In genomic region chr12:76274699-76275098, GRCh38 we compare ENCODE assay signal across 14 cellular contexts.
DNase-seq lines count a peak whose midpoint lies in the region; ATAC-seq and TF ChIP-seq lines count a peak whose summit lies in the region.
"Had no signal": no experiment of that assay in that cellular context is flagged by ENCODE, and none has a peak within 500 bp of the region (broad histone marks: within the 10 kb centered on the region; RNA-seq: fewer than 3 reads in every experiment).

No MANE protein-coding gene starts in this region.

- H3K4me3 Mint-ChIP-seq in activated T-cell treated with anti-CD3 and anti-CD28 coated beads, Interleukin-2, amount 50 U/mL, for 4 hours: no peak overlapping the region
- H3K4me3 Mint-ChIP-seq in stimulated activated naive CD8-positive, alpha-beta T cell treated with anti-CD3 and anti-CD28 coated beads, Interleukin-15, amount 100 ng/mL, for 72 hours: peak overlapping the region in 1 of 2 donors; percentile 10

- H3K9me3 Mint-ChIP-seq in activated T-cell treated with anti-CD3 and anti-CD28 coated beads, Interleukin-2, amount 50 U/mL, for 4 hours: no peaks in the 10 kb centered on the region
- H3K9me3 Mint-ChIP-seq in stimulated activated naive CD8-positive, alpha-beta T cell treated with anti-CD3 and anti-CD28 coated beads, Interleukin-15, amount 100 ng/mL, for 72 hours: no peaks in the 10 kb centered on the region

- peaks cover 5% of the 10 kb centered on the region for H3K27me3 Mint-ChIP-seq in activated T-cell treated with anti-CD3 and anti-CD28 coated beads, Interleukin-2, amount 50 U/mL, for 4 hours (ENCODE audit: low read depth)
- peaks cover 29% of the 10 kb centered on the region for H3K27me3 Mint-ChIP-seq in stimulated activated naive CD8-positive, alpha-beta T cell treated with anti-CD3 and anti-CD28 coated beads, Interleukin-15, amount 100 ng/mL, for 72 hours

- no peaks in the 10 kb centered on the region for H3K36me3 Mint-ChIP-seq in activated T-cell treated with anti-CD3 and anti-CD28 coated beads, Interleukin-2, amount 50 U/mL, for 4 hours (ENCODE audit: insufficient read depth)

- H3K36me3 ChIP-seq in transverse colon: no peaks in the 10 kb centered on the region
- H3K36me3 ChIP-seq: BLaER1 treated with 17β-estradiol and CSF1 and Interleukin-3, amounts not matched to agents 10 nM and 100 nM had no signal

- intact Hi-C loops in transverse colon (cut with DNase I; ENCODE audit: low total_unique reads): no loop called here

- in situ Hi-C loops in transverse colon (cut with MboI; ENCODE audit: low pct_ligation_motif_present in 1 of 4, low pct_unique_long_range_greater_than_20kb in 1 of 4, low sequenced_read_pairs in 3 of 4): no loop called here

- H3K27ac Mint-ChIP-seq in stimulated activated naive CD8-positive, alpha-beta T cell treated with anti-CD3 and anti-CD28 coated beads, Interleukin-15, amount 100 ng/mL, for 72 hours: peak overlapping the region; percentile 13 to 88

- H3K27me3 ChIP-seq in transverse colon: no peaks in the 10 kb centered on the region
- H3K27me3 ChIP-seq: BLaER1 treated with 17β-estradiol and CSF1 and Interleukin-3, amounts not matched to agents 10 nM and 100 nM; body of pancreas had no signal

- WGBS in transverse colon (ENCODE audit: low coverage in 1 of 2), 2 donors: 80 to 85% methylated on average over 3 of the region's 3 CpGs

- peaks cover 6% of the 10 kb centered on the region for H3K4me1 Mint-ChIP-seq in activated T-cell treated with anti-CD3 and anti-CD28 coated beads, Interleukin-2, amount 50 U/mL, for 4 hours (ENCODE audit: low read depth)
- peaks cover 22% of the 10 kb centered on the region for H3K4me1 Mint-ChIP-seq in stimulated activated naive CD8-positive, alpha-beta T cell treated with anti-CD3 and anti-CD28 coated beads, Interleukin-15, amount 100 ng/mL, for 72 hours

- TF ChIP-seq CTCF in transverse colon (IDR thresholded peaks at IDR 0.05): no peak

- H3K9me3 ChIP-seq in transverse colon: no peaks in the 10 kb centered on the region
- H3K9me3 ChIP-seq: BLaER1 treated with 17β-estradiol and CSF1 and Interleukin-3, amounts not matched to agents 10 nM and 100 nM; body of pancreas had no signal

- no peak for TF ChIP-seq POLR2A in transverse colon (IDR thresholded peaks at IDR 0.05)

- no peaks in the 10 kb centered on the region for H3K4me1 ChIP-seq in transverse colon
- H3K4me1 ChIP-seq: body of pancreas, parathyroid adenoma had no signal

- peak; percentile 58 for DNase-seq in stimulated activated CD4-positive, alpha-beta T cell treated with anti-CD3 and anti-CD28 coated beads, Interleukin-15, amount 100 ng/mL, for 24 hours
- DNase-seq in stimulated activated CD4-positive, alpha-beta T cell treated with anti-CD3 and anti-CD28 coated beads, Interleukin-4, amount 100 ng/mL, for 1 hour: no peak
- no peak for DNase-seq in activated T-cell treated with anti-CD3 and anti-CD28 coated beads, Interleukin-2, amount 50 U/mL, for 4 hours
- peak; percentile 15 to 60 for DNase-seq in stimulated activated naive CD8-positive, alpha-beta T cell treated with anti-CD3 and anti-CD28 coated beads, Interleukin-15, amount 100 ng/mL, for 72 hours
- no peak for DNase-seq in transverse colon
- DNase-seq: body of pancreas, GF-D8, NCI-H1417 treated with DMSO at 0.1 percent for 48 hours, NCI-H774 had no signal

- no peak overlapping the region for H3K27ac ChIP-seq in transverse colon
- H3K27ac ChIP-seq: BLaER1 treated with 17β-estradiol and CSF1 and Interleukin-3, amounts not matched to agents 10 nM and 100 nM; body of pancreas; parathyroid adenoma had no signal

- no peak for TF ChIP-seq EP300 in transverse colon (IDR thresholded peaks at IDR 0.05; ENCODE audit: low read depth)

- no peak overlapping the region for H3K4me3 ChIP-seq in transverse colon
- H3K4me3 ChIP-seq: BLaER1 treated with 17β-estradiol and CSF1 and Interleukin-3, amounts not matched to agents 10 nM and 100 nM; body of pancreas had no signal

- peak; percentile 82 to 88 for ATAC-seq in activated T-cell treated with anti-CD3 and anti-CD28 coated beads, Interleukin-2, amount 50 U/mL, for 4 hours
- ATAC-seq in esophagus mucosa (peak; percentile 59), HG02571 (IDR thresholded peaks at IDR 0.05; ENCODE audit: unreplicated experiment) (no peak), HG02588 (IDR thresholded peaks at IDR 0.05; ENCODE audit: unreplicated experiment) (no peak)
- peak; percentile 92 for ATAC-seq in stimulated activated naive CD8-positive, alpha-beta T cell treated with anti-CD3 and anti-CD28 coated beads, Interleukin-15, amount 100 ng/mL, for 72 hours
- ATAC-seq: body of pancreas had no signal

Comparison
In these comparisons a context has a peak if more than half of its experiments do, and no peak if none do; other contexts are left out.
1. DNase-seq: peak in stimulated activated CD4-positive, alpha-beta T cell treated with anti-CD3 and anti-CD28 coated beads, Interleukin-15, amount 100 ng/mL, for 24 hours (single experiment) and stimulated activated naive CD8-positive, alpha-beta T cell treated with anti-CD3 and anti-CD28 coated beads, Interleukin-15, amount 100 ng/mL, for 72 hours (2 of 2); none in stimulated activated CD4-positive, alpha-beta T cell treated with anti-CD3 and anti-CD28 coated beads, Interleukin-4, amount 100 ng/mL, for 1 hour (single experiment), activated T-cell treated with anti-CD3 and anti-CD28 coated beads, Interleukin-2, amount 50 U/mL, for 4 hours (single experiment) and transverse colon (single experiment).
2. ATAC-seq: peak in activated T-cell treated with anti-CD3 and anti-CD28 coated beads, Interleukin-2, amount 50 U/mL, for 4 hours (2 of 2), esophagus mucosa (single experiment) and stimulated activated naive CD8-positive, alpha-beta T cell treated with anti-CD3 and anti-CD28 coated beads, Interleukin-15, amount 100 ng/mL, for 72 hours (single experiment); none in HG02571 (single experiment) and HG02588 (single experiment).